In the genomic region with DNA sequence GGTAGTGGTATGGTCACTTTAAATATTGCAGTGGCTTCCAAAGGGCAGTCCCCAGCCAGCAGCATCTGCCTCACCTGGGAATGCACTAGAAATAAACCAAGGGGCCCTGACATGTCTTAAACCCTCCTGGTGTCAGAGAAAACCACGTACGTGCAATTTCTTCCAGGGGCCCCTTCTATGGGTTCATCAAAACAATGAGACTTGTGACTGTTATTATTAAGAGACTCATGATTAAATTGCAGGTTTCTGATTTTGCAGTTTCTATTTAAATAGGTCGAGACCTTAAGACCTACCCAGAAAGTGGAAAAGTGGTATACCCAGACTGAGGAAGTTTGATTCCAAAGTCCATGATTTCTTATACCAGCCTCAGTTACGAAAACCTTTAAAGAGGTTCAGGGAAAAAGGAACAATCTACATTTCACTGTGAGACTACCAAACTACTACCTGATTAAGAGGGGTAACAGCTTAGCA, we compare ENCODE assay signal across 8 cellular contexts. TPM values are rescaled to one million over a fixed set of nuclear protein-coding genes. Genes with fewer than 3 reads are reported as not detected.
DNase-seq lines count a peak whose midpoint lies in the region; ATAC-seq and TF ChIP-seq lines count a peak whose summit lies in the region.

No MANE protein-coding gene starts in this region.

- in situ Hi-C loops in ACHN (cut with HindIII; ENCODE audit: low pct_ligation_motif_present, low pct_unique_long_range_greater_than_20kb, low sequenced_read_pairs) = no loop called here

- POLR2A ChIA-PET in PC-3 (lab: Charles Lee; ENCODE audit: unreplicated experiment) = interaction anchor here (0.6 to 1.7 kb wide), 2 partner anchors 8 to 78 kb away, joined by 3 to 50 read pairs; a partner anchor contains a TSS
- POLR2A ChIA-PET in HEK293T (lab: Yijun Ruan, JAX) = interaction anchor here (0.6 to 5.6 kb wide), 9 partner anchors 9 to 164 kb away, joined by 3 to 153 read pairs (median 4); a partner anchor contains a TSS

- CTCF ChIA-PET in PC-3 (lab: Charles Lee) (interaction anchor here (0.9 kb wide), 1 partner anchor 9 kb away, joined by 6 read pairs; a partner anchor contains a TSS), HEK293T (lab: Yijun Ruan, JAX) (interaction anchor here (0.5 to 3.6 kb wide), 4 partner anchors 9 to 215 kb away, joined by 3 to 16 read pairs (median 4); a partner anchor contains a TSS)

- no peak for DNase-seq in PC-3
- DNase-seq in epithelial cell of esophagus (ENCODE audit: low read depth) = no peak
- no peak for DNase-seq in ACHN
- DNase-seq in HEK293T (ENCODE audit: extremely low spot score) = no peak
- no peak for DNase-seq in NCI-H2081 treated with DMSO at 0.1 percent for 48 hours (lab: John Stamatoyannopoulos, UW)
- no peak for DNase-seq in effector CD4-positive, alpha-beta T cell

- H3F3A ChIP-seq in PC-3 (ENCODE audit: low read length, unreplicated experiment) = peaks cover 50% of the 10 kb centered on the region

- H3K27me3 ChIP-seq in PC-3 (ENCODE audit: low read length) = no peaks in the 10 kb centered on the region
- no peaks in the 10 kb centered on the region for H3K27me3 ChIP-seq in rectal smooth muscle tissue (ENCODE audit: control insufficient read depth, insufficient read depth, low read length)

- TF ChIP-seq CTCF in PC-3 (conservative IDR thresholded peaks at IDR 0.05; ENCODE audit: low read depth, low read length) (no peak), epithelial cell of esophagus (IDR thresholded peaks at IDR 0.05; ENCODE audit: insufficient read depth, low read depth, low read length, missing control alignments) (no peak)

- intact Hi-C loops in PC-3 (cut with micrococcal nuclease) = loop anchor here (1.0 kb wide), 1 partner anchor 9 kb away; a partner anchor contains a TSS

- peak overlapping the region; percentile 93 for H3K4me2 ChIP-seq in PC-3 (ENCODE audit: low read length)

- H3K4me3 ChIP-seq in PC-3 (ENCODE audit: low read length) (peak overlapping the region; percentile 86), epithelial cell of esophagus (ENCODE audit: low read length) (peak overlapping the region; percentile 89), rectal smooth muscle tissue (ENCODE audit: low read length) (peak overlapping the region; percentile 99)

- H3K27ac ChIP-seq in PC-3 (ENCODE audit: low read length) (peak overlapping the region; percentile 68), rectal smooth muscle tissue (ENCODE audit: low read depth, low read length) (peak overlapping the region; percentile 81)

- H3K9me3 ChIP-seq in PC-3 (ENCODE audit: low read length) = no peaks in the 10 kb centered on the region

- BruUV-seq in PC-3 (replicated peaks; lab: Mats Ljungman, UMichigan) = no TSS peak

- peaks cover 53% of the 10 kb centered on the region for H3K36me3 ChIP-seq in PC-3 (ENCODE audit: low read depth, low read length)
- peaks cover 31% of the 10 kb centered on the region for H3K36me3 ChIP-seq in rectal smooth muscle tissue (ENCODE audit: control insufficient read depth, insufficient read depth, low read length)

- H3K9me2 ChIP-seq in PC-3 (replicated peaks; ENCODE audit: low read length) = no peaks in the 10 kb centered on the region

- H2AFZ ChIP-seq in PC-3 (ENCODE audit: low read length) = no peak overlapping the region

- ATAC-seq in GM21576 (IDR thresholded peaks at IDR 0.05; ENCODE audit: unreplicated experiment) = peak; percentile 5
- ATAC-seq in PC-3 = no peak

- H4K20me1 ChIP-seq in PC-3 (ENCODE audit: low read length) = peaks cover 47% of the 10 kb centered on the region

- H3K4me1 ChIP-seq in PC-3 (ENCODE audit: insufficient read depth, low read length) = peaks cover 70% of the 10 kb centered on the region
- H3K4me1 ChIP-seq in rectal smooth muscle tissue (ENCODE audit: control insufficient read depth, insufficient read depth, low read length) = peaks cover 16% of the 10 kb centered on the region

- H3K9ac ChIP-seq in PC-3 (ENCODE audit: low read length) = peak overlapping the region; percentile 77
- no peak overlapping the region for H3K9ac ChIP-seq in rectal smooth muscle tissue (ENCODE audit: low read length)

- H3K79me2 ChIP-seq in PC-3 (ENCODE audit: low read length) = peaks cover 65% of the 10 kb centered on the region

TF ChIP-seq in HEK293T, 16 proteins besides CTCF, POLR2A, EP300 and RAD21:
- TF ChIP-seq, protein P1, sequence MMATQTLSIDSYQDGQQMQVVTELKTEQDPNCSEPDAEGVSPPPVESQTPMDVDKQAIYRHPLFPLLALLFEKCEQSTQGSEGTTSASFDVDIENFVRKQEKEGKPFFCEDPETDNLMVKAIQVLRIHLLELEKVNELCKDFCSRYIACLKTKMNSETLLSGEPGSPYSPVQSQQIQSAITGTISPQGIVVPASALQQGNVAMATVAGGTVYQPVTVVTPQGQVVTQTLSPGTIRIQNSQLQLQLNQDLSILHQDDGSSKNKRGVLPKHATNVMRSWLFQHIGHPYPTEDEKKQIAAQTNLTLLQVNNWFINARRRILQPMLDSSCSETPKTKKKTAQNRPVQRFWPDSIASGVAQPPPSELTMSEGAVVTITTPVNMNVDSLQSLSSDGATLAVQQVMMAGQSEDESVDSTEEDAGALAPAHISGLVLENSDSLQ (IDR thresholded peaks at IDR 0.05) = no peak
- TF ChIP-seq FOXK2 (IDR thresholded peaks at IDR 0.05) = no peak
- TF ChIP-seq ARNT (IDR thresholded peaks at IDR 0.05) = no peak
- no peak for TF ChIP-seq L3MBTL2 (conservative IDR thresholded peaks at IDR 0.05)
- TF ChIP-seq LEF1 (IDR thresholded peaks at IDR 0.05; ENCODE audit: borderline replicate concordance) = no peak
- TF ChIP-seq TARDBP (IDR thresholded peaks at IDR 0.05) = no peak
- TF ChIP-seq ZNF384 (IDR thresholded peaks at IDR 0.05) = no peak
- TF ChIP-seq ELF4 (IDR thresholded peaks at IDR 0.05) = no peak
- no peak for TF ChIP-seq BHLHE40 (IDR thresholded peaks at IDR 0.05; ENCODE audit: borderline replicate concordance)
- no peak for TF ChIP-seq SP1 (IDR thresholded peaks at IDR 0.05)

RNA-seq across cellular contexts. Expression of a gene that starts 0.7 kb away (rescaled TPM):
- total RNA-seq in PC-3 (2014; rRNA removed) = 20.3 and 37.7 TPM in 2 replicates

RNA-seq across cellular contexts. Expression of a gene that starts 8.5 kb away (rescaled TPM):
- total RNA-seq in PC-3 (2014; rRNA removed) = 450 and 493 TPM in 2 replicates

RNA-seq across cellular contexts. Expression of a gene that starts 9.2 kb away (rescaled TPM):
- total RNA-seq in PC-3 (2014; rRNA removed) = 32.4 and 59.1 TPM in 2 replicates

RNA-seq across cellular contexts. Expression of a gene that starts 48.7 kb away (rescaled TPM):
- total RNA-seq in PC-3 (2014; rRNA removed) = 10.1 and 13.3 TPM in 2 replicates
